In the genomic region with DNA sequence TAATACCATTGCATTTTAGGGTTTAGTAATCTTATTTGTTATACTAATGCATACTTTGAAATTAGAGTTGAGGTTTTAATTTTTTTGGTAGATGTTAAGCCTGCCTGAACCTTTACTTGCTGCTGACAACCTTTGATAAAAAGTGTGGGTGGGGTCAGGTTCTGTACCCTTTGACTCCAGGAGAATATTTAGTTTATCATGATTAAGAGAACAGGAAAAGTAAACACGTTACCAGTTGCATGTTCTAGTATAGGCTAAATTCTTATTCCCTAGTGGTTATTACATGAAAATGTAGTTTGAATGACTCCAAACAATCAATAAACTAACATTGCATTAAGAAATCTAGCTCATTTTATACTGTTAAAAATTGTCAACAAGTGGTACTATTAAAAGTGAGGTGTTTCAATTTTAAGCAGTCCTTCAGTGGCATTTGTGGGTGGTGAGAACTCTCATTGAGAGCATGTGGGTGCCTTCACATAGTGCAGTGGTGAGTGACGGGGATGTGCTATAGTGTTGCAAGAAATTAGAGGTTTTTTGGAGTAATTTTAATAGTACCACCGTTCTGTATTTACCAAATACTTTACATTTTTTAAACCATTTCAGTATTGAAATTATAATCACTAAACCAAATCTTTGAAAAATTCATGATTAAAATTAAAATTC, we compare ENCODE assay signal across 21 cellular contexts. TPM values are rescaled to one million over a fixed set of nuclear protein-coding genes. Genes with fewer than 3 reads are reported as not detected.
A peak's percentile ranks its signal among the peaks of the same experiment; 100 is the strongest.
DNase-seq lines count a peak whose midpoint lies in the region; ATAC-seq, FAIRE-seq and TF ChIP-seq lines count a peak whose summit lies in the region.
"Had no signal": no experiment of that assay in that cellular context is flagged by ENCODE, and none has a peak within 500 bp of the region (broad histone marks: within the 10 kb centered on the region; RNA-seq: fewer than 3 reads in every experiment).

No MANE protein-coding gene starts in this region.

- H3K4me1 ChIP-seq in BLaER1: peaks cover 27% of the 10 kb centered on the region
- H3K4me1 ChIP-seq in H9 (ENCODE audit: insufficient read depth, low read length): peaks cover 14% of the 10 kb centered on the region
- H3K4me1 ChIP-seq in GM12878 (ENCODE audit: control insufficient read depth, insufficient read depth, low read length): peaks cover 6% of the 10 kb centered on the region
- H3K4me1 ChIP-seq in trophoblast cell (ENCODE audit: control insufficient read depth in 1 of 2, insufficient read depth in 2 of 2, low read length in 2 of 2): peaks cover 0 to 2% of the 10 kb centered on the region in 2 experiments
- peaks cover 2% of the 10 kb centered on the region for H3K4me1 ChIP-seq in mesenchymal stem cell (ENCODE audit: control insufficient read depth, insufficient read depth, low read depth, low read length)

- no peak for TF ChIP-seq EP300 in GM12878 (IDR thresholded peaks at IDR 0.05; ENCODE audit: borderline replicate concordance in 1 of 2, control insufficient read depth in 1 of 2, low read depth in 2 of 2, low read length in 2 of 2)

- no peak overlapping the region for H4K5ac ChIP-seq in H9 (ENCODE audit: insufficient read length, low read depth, low read length)

- H2BK120ac ChIP-seq in H9 (ENCODE audit: low read depth, low read length, poor library complexity, severe bottlenecking): no peak overlapping the region
- no peak overlapping the region for H2BK120ac ChIP-seq in trophoblast cell (ENCODE audit: insufficient read depth, low read length, poor library complexity)
- no peak overlapping the region for H2BK120ac ChIP-seq in mesenchymal stem cell (ENCODE audit: low read depth, low read length)

- H3K4ac ChIP-seq in H9 (ENCODE audit: low read depth, low read length): no peak overlapping the region
- no peak overlapping the region for H3K4ac ChIP-seq in trophoblast cell (ENCODE audit: low read depth, low read length)
- H3K4ac ChIP-seq in mesenchymal stem cell (ENCODE audit: low read depth in 1 of 2, low read length in 2 of 2): no peak overlapping the region

- H2BK15ac ChIP-seq in H9 (ENCODE audit: low read depth, low read length) (no peak overlapping the region), mesenchymal stem cell (ENCODE audit: low read depth, poor library complexity, severe bottlenecking) (no peak overlapping the region)

- H3T11ph ChIP-seq in H9 (ENCODE audit: low read length): no peak overlapping the region

- H4K8ac ChIP-seq in H9 (replicated peaks; ENCODE audit: insufficient read length, low read depth, low read length): no peak overlapping the region
- H4K8ac ChIP-seq in trophoblast cell (ENCODE audit: low read depth, low read length): no peak overlapping the region
- no peak overlapping the region for H4K8ac ChIP-seq in mesenchymal stem cell (ENCODE audit: low read length)

- H3K27ac Mint-ChIP-seq in H9: peak overlapping the region in 2 of 3 experiments; percentile 38 to 75; a peak in 2 of 7 replicates

- intact Hi-C loops in GM12878 (cut with micrococcal nuclease; ENCODE audit: unreplicated experiment): no loop called here

- H3K4me3 Mint-ChIP-seq in H9: no peak overlapping the region
- H3K4me3 Mint-ChIP-seq: CD8-positive, alpha-beta memory T cell had no signal

- no peak overlapping the region for H3K18ac ChIP-seq in H9 (ENCODE audit: insufficient read length, low read depth, low read length)
- no peak overlapping the region for H3K18ac ChIP-seq in trophoblast cell (ENCODE audit: low read length)
- H3K18ac ChIP-seq in mesenchymal stem cell (ENCODE audit: low read depth in 1 of 2, low read length in 2 of 2): no peak overlapping the region

- peaks cover 55% of the 10 kb centered on the region; the same call in 1 of the 2 replicates for H3K79me2 ChIP-seq in H9 (ENCODE audit: insufficient read depth, low read length)
- H3K79me2 ChIP-seq in GM12878 (ENCODE audit: control insufficient read depth, insufficient read depth, low read length): no peaks in the 10 kb centered on the region; the same call in none of the 2 replicates
- peaks cover 5% of the 10 kb centered on the region for H3K79me2 ChIP-seq in trophoblast cell (ENCODE audit: control insufficient read depth, insufficient read depth, low read length, poor library complexity)

- TF ChIP-seq RAD21 in GM12878 (IDR thresholded peaks at IDR 0.05; ENCODE audit: insufficient read depth, low read depth, low read length): no peak

- H2BK5ac ChIP-seq in H9 (ENCODE audit: insufficient read length, low read length): no peak overlapping the region
- no peak overlapping the region for H2BK5ac ChIP-seq in trophoblast cell (ENCODE audit: low read depth, low read length, poor library complexity)
- H2BK5ac ChIP-seq in mesenchymal stem cell (ENCODE audit: low read depth, low read length, poor library complexity, severe bottlenecking): no peak overlapping the region

- in situ Hi-C loops in GM12878 (cut with MboI): no loop called here

- H3K27ac ChIP-seq in BLaER1: no peak overlapping the region
- no peak overlapping the region for H3K27ac ChIP-seq in H9 (ENCODE audit: insufficient read length, low read depth, low read length)
- H3K27ac ChIP-seq in GM12878 (ENCODE audit: control insufficient read depth, insufficient read depth): no peak overlapping the region
- H3K27ac ChIP-seq in trophoblast cell (ENCODE audit: low read depth, low read length): no peak overlapping the region
- H3K27ac ChIP-seq in mesenchymal stem cell (ENCODE audit: low read length, poor library complexity, severe bottlenecking): no peak overlapping the region
- H3K27ac ChIP-seq: HL-60, SJSA1 had no signal

- H2BK12ac ChIP-seq in H9 (ENCODE audit: insufficient read length, low read depth, low read length) (no peak overlapping the region), trophoblast cell (ENCODE audit: low read length) (no peak overlapping the region), mesenchymal stem cell (ENCODE audit: low read length in 2 of 2) (no peak overlapping the region)

- H2AFZ ChIP-seq in H9 (ENCODE audit: low read length) (no peak overlapping the region), GM12878 (ENCODE audit: control insufficient read depth, low read depth, low read length) (no peak overlapping the region), trophoblast cell (ENCODE audit: insufficient read depth, low read length, poor library complexity) (no peak overlapping the region), mesenchymal stem cell (ENCODE audit: low read depth, low read length) (no peak overlapping the region)

- H3K4me3 ChIP-seq in BLaER1 (no peak overlapping the region), GM12878 (no peak overlapping the region), trophoblast cell (ENCODE audit: low read depth, low read length) (no peak overlapping the region), mesenchymal stem cell (ENCODE audit: insufficient read depth in 1 of 2, low read depth in 1 of 2, low read length in 2 of 2) (no peak overlapping the region)
- H3K4me3 ChIP-seq: SJSA1 had no signal

- no peak overlapping the region for H3K23ac ChIP-seq in H9 (ENCODE audit: insufficient read length, low read depth, low read length)
- no peak overlapping the region for H3K23ac ChIP-seq in trophoblast cell (ENCODE audit: low read length)
- H3K23ac ChIP-seq in mesenchymal stem cell (ENCODE audit: low read length in 2 of 2): no peak overlapping the region

- DNase-seq in H9: no peak
- no peak for DNase-seq in GM12878 (ENCODE audit: low read depth, low spot score)
- DNase-seq in trophoblast cell: peak; percentile 23 to 59
- DNase-seq in NCI-H748 (lab: John Stamatoyannopoulos, UW; ENCODE audit: unreplicated experiment): no peak
- DNase-seq in mesenchymal stem cell: no peak
- no peak for DNase-seq in LoVo (ENCODE audit: low spot score)
- DNase-seq: CD8-positive, alpha-beta memory T cell; DMS79; GOT3; IMR-90; Kasumi-1; NCI-H1092 treated with DMSO at 0.1 percent for 48 hours; NCI-H2081; NCI-H2171 treated with DMSO at 0.1 percent for 48 hours; NCI-H446 treated with DMSO at 0.1 percent for 48 hours had no signal

- H3K23me2 ChIP-seq in H9 (ENCODE audit: insufficient read length, low read depth, low read length, poor library complexity, severe bottlenecking): no peaks in the 10 kb centered on the region

- H3K27me3 ChIP-seq in BLaER1 (no peaks in the 10 kb centered on the region), H9 (ENCODE audit: insufficient read depth, low read length) (no peaks in the 10 kb centered on the region), GM12878 (replicated peaks in 1 of 2; ENCODE audit: control insufficient read depth in 2 of 2, insufficient read depth in 2 of 2, low read length in 1 of 2) (no peaks in the 10 kb centered on the region), trophoblast cell (ENCODE audit: insufficient read depth, low read length) (no peaks in the 10 kb centered on the region), mesenchymal stem cell (ENCODE audit: control insufficient read depth in 1 of 2, insufficient read depth in 1 of 2, low read length in 2 of 2) (no peaks in the 10 kb centered on the region)
- H3K27me3 ChIP-seq: SJSA1 had no signal

- H2AK5ac ChIP-seq in H9 (ENCODE audit: insufficient read length, low read length): no peak overlapping the region
- H2AK5ac ChIP-seq in trophoblast cell (ENCODE audit: low read length): no peak overlapping the region
- H2AK5ac ChIP-seq in mesenchymal stem cell (ENCODE audit: low read length, severe bottlenecking): no peak overlapping the region

- no peak overlapping the region for H2BK20ac ChIP-seq in H9 (ENCODE audit: low read depth, low read length, poor library complexity, severe bottlenecking)

- SMC1A ChIA-PET in GM12878 (lab: Charles Lee; ENCODE audit: uncharacterized antibody, unreplicated experiment): interaction anchor here (0.6 kb wide), 1 partner anchor 24 kb away, joined by 3 read pairs; no protein-coding TSS in a partner anchor

- RAD21 ChIA-PET in GM12878 (lab: Charles Lee; ENCODE audit: unreplicated experiment): interaction anchor here (0.6 kb wide), 1 partner anchor 70 kb away, joined by 3 read pairs; no protein-coding TSS in a partner anchor

- peaks cover 5 to 10% (median 6%) of the 10 kb centered on the region in 3 experiments; a peak in 6 of 7 replicates for H3K36me3 Mint-ChIP-seq in H9 (ENCODE audit: insufficient read depth in 1 of 3, low read depth in 3 of 3)

- H4K12ac ChIP-seq in trophoblast cell (ENCODE audit: low read depth, low read length): no peak overlapping the region

- POLR2A ChIA-PET in GM12878 (lab: Charles Lee): no interaction called here

- H3K4me2 ChIP-seq in BLaER1 (peak overlapping the region; percentile 78; the same call in 1 of the 2 replicates), H9 (ENCODE audit: insufficient read depth, insufficient read length, low read length) (no peak overlapping the region), GM12878 (ENCODE audit: control insufficient read depth, insufficient read depth) (no peak overlapping the region), trophoblast cell (ENCODE audit: low read length) (no peak overlapping the region), mesenchymal stem cell (ENCODE audit: low read length, poor library complexity, severe bottlenecking) (no peak overlapping the region)

- no peaks in the 10 kb centered on the region for H3K27me3 Mint-ChIP-seq in H9 (ENCODE audit: low read depth)
- H3K27me3 Mint-ChIP-seq: CD8-positive, alpha-beta memory T cell had no signal

- peaks cover 70% of the 10 kb centered on the region for H4K20me1 ChIP-seq in BLaER1
- H4K20me1 ChIP-seq in H9 (ENCODE audit: control insufficient read depth, insufficient read depth, insufficient read length): no peaks in the 10 kb centered on the region
- H4K20me1 ChIP-seq in GM12878 (ENCODE audit: control insufficient read depth, insufficient read depth): no peaks in the 10 kb centered on the region

- peaks cover 72 to 79% of the 10 kb centered on the region in 2 experiments for H3K4me1 Mint-ChIP-seq in H9

- no peak for FAIRE-seq in GM12878 (lab: Jason Lieb, UNC)
- FAIRE-seq: A204.1 had no signal

- H3K56ac ChIP-seq in H9 (ENCODE audit: insufficient read length, low read depth, low read length): no peak overlapping the region

- ATAC-seq in GM12878 (peak; percentile 62; the same call in 2 of the 3 replicates), GM21367 (IDR thresholded peaks at IDR 0.05; ENCODE audit: unreplicated experiment) (no peak)
- ATAC-seq: Panc1 had no signal

- H4K91ac ChIP-seq in H9 (ENCODE audit: insufficient read length, low read depth, low read length): no peak overlapping the region
- no peak overlapping the region for H4K91ac ChIP-seq in trophoblast cell (ENCODE audit: low read depth, low read length)
- no peak overlapping the region for H4K91ac ChIP-seq in mesenchymal stem cell (ENCODE audit: low read length)

- whole genome bisulfite sequencing in H9 (ENCODE audit: extremely low coverage, insufficient read length, low lambda C conversion rate): no CpG with 5 or more reads among the region's 3 CpGs
- 58% methylated on average over 3 of the region's 3 CpGs for WGBS in GM12878 (ENCODE audit: insufficient coverage, insufficient replicate concordance, low lambda C conversion rate, missing lambda C conversion rate)
- no CpG with 5 or more reads among the region's 3 CpGs for WGBS in trophoblast cell (ENCODE audit: extremely low coverage, insufficient coverage, insufficient read length)
- WGBS in mesenchymal stem cell: no CpG with 5 or more reads among the region's 3 CpGs

- H3K9ac ChIP-seq in BLaER1: no peak overlapping the region
- H3K9ac ChIP-seq in H9 (ENCODE audit: extremely low read depth, insufficient read length, low read length): no peak overlapping the region
- H3K9ac ChIP-seq in GM12878 (ENCODE audit: control insufficient read depth, insufficient read depth, low read length): no peak overlapping the region
- no peak overlapping the region for H3K9ac ChIP-seq in trophoblast cell (ENCODE audit: low read length)
- H3K9ac ChIP-seq in mesenchymal stem cell (ENCODE audit: low read length): no peak overlapping the region

- H3K9me3 Mint-ChIP-seq in H9: peaks cover 3 to 4% of the 10 kb centered on the region in 2 experiments; a peak in 4 of 5 replicates

- CTCF ChIA-PET in GM12878 (lab: Yijun Ruan, JAX): interaction anchor here (1.3 kb wide), 1 partner anchor 14 kb away, joined by 3 read pairs; no protein-coding TSS in a partner anchor

- no TSS peak for BruUV-seq in GM12878 (replicated peaks; lab: Mats Ljungman, UMichigan)

- H3K9me3 ChIP-seq in BLaER1 (peaks cover 20% of the 10 kb centered on the region), H9 (ENCODE audit: control insufficient read depth, low read depth, low read length) (no peaks in the 10 kb centered on the region), GM12878 (replicated peaks; ENCODE audit: control insufficient read depth, insufficient read depth, low read length) (no peaks in the 10 kb centered on the region), trophoblast cell (ENCODE audit: insufficient read depth, low read depth, low read length) (no peaks in the 10 kb centered on the region), mesenchymal stem cell (ENCODE audit: control insufficient read depth, low read length) (no peaks in the 10 kb centered on the region)
- H3K9me3 ChIP-seq: SJSA1 had no signal

- no peak for TF ChIP-seq CTCF in H9 (conservative IDR thresholded peaks at IDR 0.05)
- no peak for TF ChIP-seq CTCF in GM12878 (IDR thresholded peaks at IDR 0.05 in 2 of 3, conservative IDR thresholded peaks at IDR 0.05 in 1 of 3; ENCODE audit: control insufficient read depth in 2 of 3, extremely low read depth in 1 of 3, insufficient read depth in 1 of 3, low read depth in 3 of 3, low read length in 3 of 3)

- H3K36me3 ChIP-seq in BLaER1 (peaks cover 15% of the 10 kb centered on the region; the same call in 1 of the 2 replicates), GM12878 (ENCODE audit: control insufficient read depth in 2 of 2, insufficient read depth in 2 of 2, low read length in 1 of 2) (no peaks in the 10 kb centered on the region), trophoblast cell (ENCODE audit: control insufficient read depth in 1 of 2, insufficient read depth in 2 of 2, low read length in 2 of 2) (no peaks in the 10 kb centered on the region), mesenchymal stem cell (ENCODE audit: control insufficient read depth in 1 of 2, insufficient read depth in 2 of 2, low read depth in 1 of 2, low read length in 2 of 2) (no peaks in the 10 kb centered on the region)
- H3K36me3 ChIP-seq: SJSA1 had no signal

- no peak for TF ChIP-seq POLR2A in GM12878 (IDR thresholded peaks at IDR 0.05; ENCODE audit: low read depth, low read length)

- H3K14ac ChIP-seq in H9 (ENCODE audit: insufficient read depth, low read length) (no peak overlapping the region), trophoblast cell (ENCODE audit: low read length) (no peak overlapping the region), mesenchymal stem cell (ENCODE audit: low read length in 2 of 2) (no peak overlapping the region)

- H3K79me1 ChIP-seq in H9 (ENCODE audit: insufficient read depth, low read depth, low read length, poor library complexity, severe bottlenecking) (no peaks in the 10 kb centered on the region), trophoblast cell (ENCODE audit: low read length) (no peaks in the 10 kb centered on the region), mesenchymal stem cell (replicated peaks; ENCODE audit: low read length, poor library complexity, severe bottlenecking) (peaks cover 13% of the 10 kb centered on the region)

RNA-seq across cellular contexts. Expression of gene PHLPP1, which starts 29.9 kb away (rescaled TPM):
- total RNA-seq in H9 (2021): 38.8 and 39.9 TPM in 2 replicates
- 15.6 and 19.1 TPM in 2 replicates for total RNA-seq in GM12878 (2013; cell fraction: nucleolus; rRNA removed)
- total RNA-seq in GM12878 (2014; rRNA removed): 3.5 and 3.9 TPM in 2 replicates
- total RNA-seq in GM12878 (2014; rRNA removed; fragmentation: Illumina TruSeq; extraction: Trizol): 3.0 and 3.4 TPM in 2 replicates
- 4.8 and 7.0 TPM in 2 replicates for total RNA-seq in GM12878 (2021)
- 2.5 TPM for polyA plus RNA-seq in GM12878 (2011; ENCODE audit: low read depth)
- polyA plus RNA-seq in GM12878 (2011; rRNA removed): 0.35 and 0.58 TPM in 2 replicates
- polyA plus RNA-seq in GM12878 (2011; cell fraction: cytosol; rRNA removed): 0.38 and 0.66 TPM in 2 replicates
- polyA plus RNA-seq in GM12878 (2011; cell fraction: nucleus; rRNA removed): 0.54 and 0.55 TPM in 2 replicates
- polyA plus RNA-seq in GM12878 (2012): 4.0 and 4.2 TPM in 2 replicates
- polyA plus RNA-seq in GM12878 (2014; fragmentation: Illumina TruSeq; extraction: Trizol): 4.7 and 6.2 TPM in 2 replicates
- polyA plus RNA-seq in GM12878 (2014; fragmentation: Nextera tagmentation; extraction: Ambion mirVana): under 1 TPM; 0.42 to 0.53 TPM
- 1.9 and 3.0 TPM in 2 replicates for polyA plus RNA-seq in GM12878 (2014; rRNA removed)
- polyA plus RNA-seq in GM12878 (2016; fragmentation: Nextera tagmentation; extraction: Ambion mirVana): under 1 TPM; 0.42 to 0.82 TPM
- polyA minus RNA-seq in GM12878 (2011; rRNA and poly(A)+ RNA removed): 1.9 and 2.9 TPM in 2 replicates
- 0.52 and 3.1 TPM in 2 replicates for polyA minus RNA-seq in GM12878 (2011; cell fraction: cytosol; rRNA and poly(A)+ RNA removed)
- 1.8 and 2.5 TPM in 2 replicates for polyA minus RNA-seq in GM12878 (2011; cell fraction: nucleus; rRNA and poly(A)+ RNA removed)
- polyA plus RNA-seq in trophoblast cell (2013): 29.4 and 30.9 TPM in 2 replicates
- polyA plus RNA-seq in mesenchymal stem cell (2013, experiment 1 of 2): 4.1 TPM
- 4.8 TPM for polyA plus RNA-seq in mesenchymal stem cell (2013, experiment 2 of 2)

Comparison
In these comparisons a context has a peak if more than half of its experiments do, and no peak if none do; other contexts are left out.
1. DNase-seq: peak in trophoblast cell (2 of 2); none in H9 (single experiment), GM12878 (single experiment), NCI-H748 (single experiment), mesenchymal stem cell (single experiment) and LoVo (single experiment).